8 cellular contexts compared by ENCODE assay signal in genomic region chr14:73026845-73027542, GRCh38. TPM values are rescaled to one million over a fixed set of nuclear protein-coding genes. Genes with fewer than 3 reads are reported as not detected.
DNase-seq lines count a peak whose midpoint lies in the region; ATAC-seq and TF ChIP-seq lines count a peak whose summit lies in the region.

A gene with protein sequence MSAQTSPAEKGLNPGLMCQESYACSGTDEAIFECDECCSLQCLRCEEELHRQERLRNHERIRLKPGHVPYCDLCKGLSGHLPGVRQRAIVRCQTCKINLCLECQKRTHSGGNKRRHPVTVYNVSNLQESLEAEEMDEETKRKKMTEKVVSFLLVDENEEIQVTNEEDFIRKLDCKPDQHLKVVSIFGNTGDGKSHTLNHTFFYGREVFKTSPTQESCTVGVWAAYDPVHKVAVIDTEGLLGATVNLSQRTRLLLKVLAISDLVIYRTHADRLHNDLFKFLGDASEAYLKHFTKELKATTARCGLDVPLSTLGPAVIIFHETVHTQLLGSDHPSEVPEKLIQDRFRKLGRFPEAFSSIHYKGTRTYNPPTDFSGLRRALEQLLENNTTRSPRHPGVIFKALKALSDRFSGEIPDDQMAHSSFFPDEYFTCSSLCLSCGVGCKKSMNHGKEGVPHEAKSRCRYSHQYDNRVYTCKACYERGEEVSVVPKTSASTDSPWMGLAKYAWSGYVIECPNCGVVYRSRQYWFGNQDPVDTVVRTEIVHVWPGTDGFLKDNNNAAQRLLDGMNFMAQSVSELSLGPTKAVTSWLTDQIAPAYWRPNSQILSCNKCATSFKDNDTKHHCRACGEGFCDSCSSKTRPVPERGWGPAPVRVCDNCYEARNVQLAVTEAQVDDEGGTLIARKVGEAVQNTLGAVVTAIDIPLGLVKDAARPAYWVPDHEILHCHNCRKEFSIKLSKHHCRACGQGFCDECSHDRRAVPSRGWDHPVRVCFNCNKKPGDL (minus strand): TSS chr14:73027106. CDS start chr14:73024508, 2,598 bp downstream.

- DNase-seq in GM12865 (ENCODE audit: low read depth) = peak; percentile 98
- peak; percentile 91 for DNase-seq in NCI-H1417 treated with DMSO at 0.1 percent for 48 hours (lab: John Stamatoyannopoulos, UW)
- DNase-seq in SW480 (ENCODE audit: low spot score) = peak; percentile 99
- DNase-seq in adipocyte (ENCODE audit: low read depth) = peak; percentile 99
- DNase-seq in cardiac muscle cell (ENCODE audit: low read depth in 1 of 2, low spot score in 1 of 2) = peak; percentile 98 to 99
- DNase-seq in tibial nerve (ENCODE audit: low spot score in 2 of 2) = peak; percentile 92 to 93

- peaks cover 23% of the 10 kb centered on the region for H3K79me2 ChIP-seq in parathyroid adenoma

- peak; percentile 85 to 98 for TF ChIP-seq EP300 in tibial nerve (IDR thresholded peaks at IDR 0.05)

- peak; percentile 98 for ATAC-seq in HG02763 (IDR thresholded peaks at IDR 0.05; ENCODE audit: unreplicated experiment)

- no peak for TF ChIP-seq CTCF in GM12865 (IDR thresholded peaks at IDR 0.05; ENCODE audit: insufficient read depth, low read depth, low read length, missing control alignments)
- TF ChIP-seq CTCF in cardiac muscle cell (IDR thresholded peaks at IDR 0.05; ENCODE audit: low read depth, low read length) = no peak
- no peak for TF ChIP-seq CTCF in parathyroid adenoma (IDR thresholded peaks at IDR 0.05)
- peak in 1 of 5 experiments; percentile 30 for TF ChIP-seq CTCF in tibial nerve (IDR thresholded peaks at IDR 0.05)

- peaks cover 22% of the 10 kb centered on the region for H3K36me3 ChIP-seq in adipocyte (ENCODE audit: control insufficient read depth, insufficient read depth, low read length, severe bottlenecking)
- peaks cover 15% of the 10 kb centered on the region for H3K36me3 ChIP-seq in cardiac muscle cell
- no peaks in the 10 kb centered on the region for H3K36me3 ChIP-seq in parathyroid adenoma (ENCODE audit: control insufficient read depth, insufficient read depth, low read length)
- H3K36me3 ChIP-seq in tibial nerve = peaks cover 0 to 21% (median 4%) of the 10 kb centered on the region in 3 donors

- H3K4me1 ChIP-seq in adipocyte (ENCODE audit: control insufficient read depth, insufficient read depth, low read length) (peaks cover 28% of the 10 kb centered on the region), cardiac muscle cell (ENCODE audit: low read depth) (peaks cover 8% of the 10 kb centered on the region), parathyroid adenoma (peaks cover 4% of the 10 kb centered on the region), tibial nerve (peaks cover 0 to 42% (median 16%) of the 10 kb centered on the region in 4 donors)

- H3K4me2 ChIP-seq in parathyroid adenoma (ENCODE audit: low read length) = peak within 1 kb of the TSS; percentile 83

- peak within 1 kb of the TSS; percentile 57 for H2AFZ ChIP-seq in parathyroid adenoma

- H3K9ac ChIP-seq in adipocyte (ENCODE audit: low read length) = peak within 1 kb of the TSS; percentile 92
- no peak within 1 kb of the TSS for H3K9ac ChIP-seq in parathyroid adenoma

- H3K27ac ChIP-seq in cardiac muscle cell = peak within 1 kb of the TSS; percentile 61
- peak within 1 kb of the TSS; percentile 48 for H3K27ac ChIP-seq in parathyroid adenoma
- H3K27ac ChIP-seq in tibial nerve = peak within 1 kb of the TSS; percentile 80 to 97 (median 90)

- H3K9me3 ChIP-seq in adipocyte (ENCODE audit: control insufficient read depth, low read length) (no peaks in the 10 kb centered on the region), cardiac muscle cell (ENCODE audit: low read depth) (no peaks in the 10 kb centered on the region), parathyroid adenoma (ENCODE audit: control insufficient read depth, low read length) (no peaks in the 10 kb centered on the region), tibial nerve (no peaks in the 10 kb centered on the region)

- peak within 1 kb of the TSS; percentile 68 for H3K4me3 ChIP-seq in GM12865 (ENCODE audit: low read depth, low read length)
- H3K4me3 ChIP-seq in adipocyte (ENCODE audit: low read length) = peak within 1 kb of the TSS; percentile 97
- H3K4me3 ChIP-seq in cardiac muscle cell = peak within 1 kb of the TSS; percentile 59
- H3K4me3 ChIP-seq in parathyroid adenoma (ENCODE audit: low read depth, low read length) = peak within 1 kb of the TSS; percentile 80
- peak within 1 kb of the TSS; percentile 75 to 97 (median 86) for H3K4me3 ChIP-seq in tibial nerve

- TF ChIP-seq POLR2A in tibial nerve (IDR thresholded peaks at IDR 0.05) = peak; percentile 63 to 85

- H3K27me3 ChIP-seq in adipocyte (replicated peaks; ENCODE audit: control insufficient read depth, insufficient read depth, low read length) (no peaks in the 10 kb centered on the region), cardiac muscle cell (no peaks in the 10 kb centered on the region), parathyroid adenoma (ENCODE audit: control insufficient read depth, insufficient read depth, low read length) (no peaks in the 10 kb centered on the region), tibial nerve (no peaks in the 10 kb centered on the region)

- 1 to 2% methylated on average over 20 to 25 of the region's 42 CpGs for WGBS in tibial nerve, 2 donors

RNA-seq across cellular contexts. Expression of the gene that starts here (rescaled TPM):
- total RNA-seq in cardiac muscle cell = 16.6 and 18.2 TPM in 2 replicates
- 18.5 and 18.8 TPM in 2 replicates for polyA plus RNA-seq in cardiac muscle cell
- 10 to 100 TPM; 16.5 to 30.3 (median 23.0) TPM for total RNA-seq in tibial nerve

Comparison
In these comparisons a context has a peak if more than half of its experiments do, and no peak if none do; other contexts are left out.
1. Peak in every context shown above with its lines: DNase-seq, ATAC-seq, H3K4me3 ChIP-seq and H3K27ac ChIP-seq.